21 cellular contexts compared by ENCODE assay signal in the genomic region with DNA sequence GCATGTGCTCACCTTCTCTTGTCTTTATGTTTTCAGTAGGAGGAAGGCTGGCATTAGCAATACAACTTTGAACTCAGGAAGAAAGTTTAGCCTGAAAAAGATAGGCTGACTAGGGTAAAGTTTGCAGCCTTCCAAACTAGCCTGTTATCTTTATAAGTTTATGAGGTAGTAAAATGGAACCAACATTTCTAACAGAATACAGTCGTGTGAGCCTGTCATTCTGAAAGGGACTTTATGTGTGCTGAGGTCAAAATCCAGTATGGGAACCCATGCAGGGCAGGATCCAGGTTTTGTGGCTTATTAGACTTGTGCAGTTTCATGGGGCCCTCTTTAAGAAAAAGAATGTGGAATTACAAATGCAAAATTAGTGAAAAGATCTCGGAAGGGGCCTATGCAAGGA.
"Had no signal": no experiment of that assay in that cellular context is flagged by ENCODE, and none has a peak within 500 bp of the region (broad histone marks: within the 10 kb centered on the region; RNA-seq: fewer than 3 reads in every experiment).

No MANE protein-coding gene starts in this region.

- H2AFZ ChIP-seq: neural progenitor cell had no signal

- H3K9me3 ChIP-seq: heart right ventricle, left lung, lower lobe of right lung, ovary, suprapubic skin, thyroid gland, upper lobe of right lung, vagina had no signal

- FAIRE-seq: endometrium, frontal cortex had no signal

- H3K27me3 ChIP-seq: heart right ventricle, left lung, neural progenitor cell, ovary, suprapubic skin, thyroid gland, upper lobe of right lung, vagina had no signal

- H3K4me2 ChIP-seq: neural progenitor cell had no signal

- H3K27ac ChIP-seq: heart right ventricle, left lung, lower lobe of right lung, neural progenitor cell, ovary, suprapubic skin, thyroid gland, upper lobe of right lung, vagina had no signal

- DNase-seq: effector memory CD4-positive, alpha-beta T cell; heart right ventricle; islet precursor cell; left lung; lower lobe of right lung; nucleus accumbens; ovary; right cardiac atrium; stimulated activated CD4-positive, alpha-beta T cell treated with anti-CD3 and anti-CD28 coated beads, Interleukin-4, amount 100 ng/mL, for 1 hour; stimulated activated CD8-positive, alpha-beta memory T cell treated with anti-CD3 and anti-CD28 coated beads, Interleukin-4, amount 100 ng/mL, for 48 hours; stimulated activated naive CD8-positive, alpha-beta T cell treated with anti-CD3 and anti-CD28 coated beads, Interleukin-15, Interleukin-2, amounts not matched to agents 100 U/mL and 50 U/mL, for 24 hours; thyroid gland; upper lobe of right lung had no signal

- H3K36me3 ChIP-seq: heart right ventricle, left lung, lower lobe of right lung, neural progenitor cell, ovary, suprapubic skin, thyroid gland, upper lobe of right lung, vagina had no signal

- H3K4me1 ChIP-seq: lower lobe of right lung, neural progenitor cell, suprapubic skin, thyroid gland, upper lobe of right lung had no signal

- ATAC-seq: esophagus mucosa; heart right ventricle; left lung; lower lobe of right lung; natural killer cell treated with Interleukin-12 subunit alpha and Interleukin-12 subunit beta and Interleukin-15 and Interleukin-18, amount 100 ng/mL, for 72 hours; right cardiac atrium; stimulated activated effector memory CD8-positive, alpha-beta T cell treated with anti-CD3 and anti-CD28 coated beads, Interleukin-12 subunit alpha, Interleukin-12 subunit beta, amount 100 ng/mL, for 72 hours; stimulated activated naive CD8-positive, alpha-beta T cell treated with anti-CD3 and anti-CD28 coated beads, Interleukin-15, Interleukin-2, amounts not matched to agents 100 U/mL and 50 U/mL, for 24 hours; upper lobe of right lung had no signal

- H3K4me3 ChIP-seq: heart right ventricle, left lung, lower lobe of right lung, neural progenitor cell, ovary, suprapubic skin, thyroid gland, upper lobe of right lung, vagina had no signal

- H3K9ac ChIP-seq: neural progenitor cell had no signal
